Comparison of ENCODE assay signal across 21 cellular contexts in genomic region chr7:3432916-3433315, GRCh38.
"Had no signal": no experiment of that assay in that cellular context is flagged by ENCODE, and none has a peak within 500 bp of the region (broad histone marks: within the 10 kb centered on the region; RNA-seq: fewer than 3 reads in every experiment).

No MANE protein-coding gene starts in this region.

- DNase-seq: activated B cell treated with CpG ODN at 0.5 μM for 24 hours; activated CD4-positive, alpha-beta T cell treated with anti-CD3 and anti-CD28 coated beads for 48 hours; activated CD8-positive, alpha-beta memory T cell treated with anti-CD3 and anti-CD28 coated beads, Interleukin-2, amount 50 U/mL, for 4 hours; activated CD8-positive, alpha-beta T cell treated with anti-CD3 and anti-CD28 coated beads for 36 hours; activated gamma-delta T cell; activated T-cell treated with anti-CD3 and anti-CD28 coated beads, Interleukin-2, amount 50 U/mL, for 72 hours; amygdala; effector CD4-positive, alpha-beta T cell; esophagus squamous epithelium; hippocampal formation; kidney; left ventricle myocardium inferior; natural killer cell; posterior cingulate gyrus; retina; small intestine; upper lobe of left lung had no signal

- H3K27me3 ChIP-seq: esophagus squamous epithelium, neutrophil, upper lobe of left lung had no signal

- H3K9me3 ChIP-seq: esophagus squamous epithelium, left ventricle myocardium inferior, neutrophil, upper lobe of left lung had no signal

- ATAC-seq: activated CD8-positive, alpha-beta T cell treated with anti-CD3 and anti-CD28 coated beads for 36 hours; activated naive CD4-positive, alpha-beta T cell treated with anti-CD3 and anti-CD28 coated beads, Interleukin-2, amount 50 U/mL, for 72 hours; activated T-cell treated with anti-CD3 and anti-CD28 coated beads, Interleukin-2, amount 50 U/mL, for 72 hours; natural killer cell had no signal

- H3K4me3 ChIP-seq: coronary artery, esophagus squamous epithelium, left ventricle myocardium inferior, upper lobe of left lung had no signal

- H3K4me1 ChIP-seq: esophagus squamous epithelium, left ventricle myocardium inferior, upper lobe of left lung had no signal

- H3K27ac ChIP-seq: coronary artery, esophagus squamous epithelium, left ventricle myocardium inferior, neutrophil, upper lobe of left lung had no signal

- H3K36me3 ChIP-seq: esophagus squamous epithelium, left ventricle myocardium inferior, neutrophil, upper lobe of left lung had no signal

- FAIRE-seq: endothelial cell of umbilical vein, kidney, small intestine had no signal
